ENCODE assay signal across 19 cellular contexts in genomic region chr3:1235526-1236120, GRCh38.
"Had no signal": no experiment of that assay in that cellular context is flagged by ENCODE, and none has a peak within 500 bp of the region (broad histone marks: within the 10 kb centered on the region; RNA-seq: fewer than 3 reads in every experiment).

No MANE protein-coding gene starts in this region.

- H3K9me3 ChIP-seq: pancreas, psoas muscle had no signal

- H3K36me3 ChIP-seq: cardiac muscle cell, left lung, pancreas had no signal

- H3K36me3 Mint-ChIP-seq: activated naive CD4-positive, alpha-beta T cell treated with anti-CD3 and anti-CD28 coated beads, Interleukin-2, amount 50 U/mL, for 24 hours; stimulated activated memory B cell treated with anti-CD40 and anti-IgM and Interleukin-4, amounts not matched to agents 10 μg/mL and 1 μg/mL and 100 μg/mL, for 72 hours; T-cell had no signal

- H3K4me1 Mint-ChIP-seq: activated CD4-positive, alpha-beta T cell treated with anti-CD3 and anti-CD28 coated beads, Interleukin-2, amount 10 ng/mL, durations not matched to agents 7 days and 5 days; activated naive CD4-positive, alpha-beta T cell treated with anti-CD3 and anti-CD28 coated beads, Interleukin-2, amount 50 U/mL, for 24 hours; natural killer cell; stimulated activated memory B cell treated with anti-CD40 and anti-IgM and Interleukin-4, amounts not matched to agents 10 μg/mL and 1 μg/mL and 100 μg/mL, for 72 hours; T-cell had no signal

- H3K9me3 Mint-ChIP-seq: activated naive CD4-positive, alpha-beta T cell treated with anti-CD3 and anti-CD28 coated beads, Interleukin-2, amount 50 U/mL, for 24 hours; stimulated activated memory B cell treated with anti-CD40 and anti-IgM and Interleukin-4, amounts not matched to agents 10 μg/mL and 1 μg/mL and 100 μg/mL, for 72 hours had no signal

- H3K27me3 ChIP-seq: cardiac muscle cell, left lung, pancreas had no signal

- DNase-seq: activated CD4-positive, alpha-beta T cell treated with anti-CD3 and anti-CD28 coated beads, Interleukin-2, amount 10 ng/mL, durations not matched to agents 7 days and 5 days; activated CD4-positive, CD25-positive, alpha-beta regulatory T cell treated with anti-CD3 and anti-CD28 coated beads, Interleukin-2, amount 50 U/mL, for 72 hours; activated CD8-positive, alpha-beta T cell treated with anti-CD3 and anti-CD28 coated beads, Interleukin-2, amount 10 ng/mL, durations not matched to agents 7 days and 5 days; activated gamma-delta T cell treated with Interleukin-2 at 50 U/mL for 16 hours; foreskin fibroblast; left lung; natural killer cell; pancreas; psoas muscle; right cardiac atrium; T-cell; trophoblast cell had no signal

- ATAC-seq: activated CD8-positive, alpha-beta T cell treated with anti-CD3 and anti-CD28 coated beads, Interleukin-2, amount 10 ng/mL, durations not matched to agents 7 days and 5 days; left lung; natural killer cell; pancreas; psoas muscle; right cardiac atrium; stimulated activated memory B cell treated with anti-CD40 and anti-IgM and Interleukin-4, amounts not matched to agents 10 μg/mL and 1 μg/mL and 100 μg/mL, for 72 hours; T-cell had no signal

- H3K4me3 Mint-ChIP-seq: activated CD4-positive, alpha-beta T cell treated with anti-CD3 and anti-CD28 coated beads, Interleukin-2, amount 10 ng/mL, durations not matched to agents 7 days and 5 days; activated CD8-positive, alpha-beta T cell treated with anti-CD3 and anti-CD28 coated beads, Interleukin-2, amount 10 ng/mL, durations not matched to agents 7 days and 5 days; activated naive CD4-positive, alpha-beta T cell treated with anti-CD3 and anti-CD28 coated beads, Interleukin-2, amount 50 U/mL, for 24 hours; mesothelial cell of epicardium; natural killer cell; stimulated activated memory B cell treated with anti-CD40 and anti-IgM and Interleukin-4, amounts not matched to agents 10 μg/mL and 1 μg/mL and 100 μg/mL, for 72 hours; T-cell; T-helper 2 cell treated with Interferon-gamma antibody and Interleukin-4, amounts not matched to agents 5 μg/mL and 100 μg/mL, for 36 hours had no signal

- H3K27ac Mint-ChIP-seq: activated CD4-positive, alpha-beta T cell treated with anti-CD3 and anti-CD28 coated beads, Interleukin-2, amount 10 ng/mL, durations not matched to agents 7 days and 5 days; activated CD8-positive, alpha-beta T cell treated with anti-CD3 and anti-CD28 coated beads, Interleukin-2, amount 10 ng/mL, durations not matched to agents 7 days and 5 days; activated naive CD4-positive, alpha-beta T cell treated with anti-CD3 and anti-CD28 coated beads, Interleukin-2, amount 50 U/mL, for 24 hours; mesothelial cell of epicardium; natural killer cell; stimulated activated memory B cell treated with anti-CD40 and anti-IgM and Interleukin-4, amounts not matched to agents 10 μg/mL and 1 μg/mL and 100 μg/mL, for 72 hours; T-cell; T-helper 2 cell treated with Interferon-gamma antibody and Interleukin-4, amounts not matched to agents 5 μg/mL and 100 μg/mL, for 36 hours had no signal

- H3K4me1 ChIP-seq: left lung, pancreas, psoas muscle had no signal

- H3K4me3 ChIP-seq: cardiac muscle cell, left lung, lung, pancreas, psoas muscle, skin epidermis had no signal

- H3K27me3 Mint-ChIP-seq: activated CD4-positive, alpha-beta T cell treated with anti-CD3 and anti-CD28 coated beads, Interleukin-2, amount 10 ng/mL, durations not matched to agents 7 days and 5 days; activated naive CD4-positive, alpha-beta T cell treated with anti-CD3 and anti-CD28 coated beads, Interleukin-2, amount 50 U/mL, for 24 hours; stimulated activated memory B cell treated with anti-CD40 and anti-IgM and Interleukin-4, amounts not matched to agents 10 μg/mL and 1 μg/mL and 100 μg/mL, for 72 hours; T-cell had no signal
